ENCODE assay signal across 9 cellular contexts in genomic region chr4:31045724-31046318, GRCh38.
A peak's percentile ranks its signal among the peaks of the same experiment; 100 is the strongest.
DNase-seq lines count a peak whose midpoint lies in the region; ATAC-seq, FAIRE-seq and TF ChIP-seq lines count a peak whose summit lies in the region.
"Had no signal": no experiment of that assay in that cellular context is flagged by ENCODE, and none has a peak within 500 bp of the region (broad histone marks: within the 10 kb centered on the region; RNA-seq: fewer than 3 reads in every experiment).

No MANE protein-coding gene starts in this region.

- DNase-seq in A673 (ENCODE audit: low spot score), result peak; percentile 50
- DNase-seq in HFF-Myc (ENCODE audit: extremely low read depth, low read depth), result no peak
- DNase-seq in RCC 7860 (ENCODE audit: low spot score), result peak; percentile 32
- peak; percentile 40 for DNase-seq in glomerular visceral epithelial cell (ENCODE audit: extremely low spot score)
- no peak for DNase-seq in stimulated activated CD4-positive, alpha-beta T cell treated with anti-CD3 and anti-CD28 coated beads, Interleukin-2, amount 100 ng/mL, for 48 hours
- DNase-seq in CD8-positive, alpha-beta memory T cell, result no peak

- FAIRE-seq in RCC 7860 (lab: Jason Lieb, UNC), result peak; percentile 40
- FAIRE-seq: colon had no signal

- peak; percentile 70 for TF ChIP-seq CTCF in A673 (conservative IDR thresholded peaks at IDR 0.05; ENCODE audit: low read depth, low read length)
- peak; percentile 24 for TF ChIP-seq CTCF in HFF-Myc (IDR thresholded peaks at IDR 0.05; ENCODE audit: low read depth, low read length, missing control alignments)

- intact Hi-C loops in A673 (cut with micrococcal nuclease; ENCODE audit: unreplicated experiment), result no loop called here

- BruUV-seq in A673 (replicated peaks; lab: Mats Ljungman, UMichigan), result no TSS peak

- H3K27me3 Mint-ChIP-seq in CD8-positive, alpha-beta memory T cell, result no peaks in the 10 kb centered on the region

- no peaks in the 10 kb centered on the region for H3K4me1 Mint-ChIP-seq in CD8-positive, alpha-beta memory T cell

- POLR2A ChIA-PET in A673 (lab: Charles Lee; ENCODE audit: low non-redundant PET), result no interaction called here
- POLR2A ChIA-PET in CD8-positive, alpha-beta memory T cell (lab: Charles Lee), result no interaction called here

- H3K27ac Mint-ChIP-seq in CD8-positive, alpha-beta memory T cell, result no peak overlapping the region

- CTCF ChIA-PET in A673 (lab: Charles Lee), result interaction anchor here (0.6 to 1.0 kb wide), 2 partner anchors 27 to 1075 kb away, joined by 3 to 4 read pairs; no protein-coding TSS in a partner anchor
- CTCF ChIA-PET in CD8-positive, alpha-beta memory T cell (lab: Charles Lee), result no interaction called here

- H3K27me3 ChIP-seq in A673 (replicated peaks; ENCODE audit: insufficient read depth, low read depth, low read length, poor library complexity), result no peaks in the 10 kb centered on the region
- H3K27me3 ChIP-seq in CD8-positive, alpha-beta memory T cell (ENCODE audit: insufficient read depth, low read length, poor library complexity, severe bottlenecking), result no peaks in the 10 kb centered on the region

- H3K9me3 ChIP-seq in A673 (ENCODE audit: low read depth, low read length, poor library complexity, severe bottlenecking), result no peaks in the 10 kb centered on the region
- no peaks in the 10 kb centered on the region for H3K9me3 ChIP-seq in CD8-positive, alpha-beta memory T cell (ENCODE audit: low read length)

- no peaks in the 10 kb centered on the region for H3K36me3 Mint-ChIP-seq in CD8-positive, alpha-beta memory T cell

- H3K4me1 ChIP-seq in A673 (ENCODE audit: insufficient read depth, low read length, poor library complexity, severe bottlenecking), result peaks cover 80% of the 10 kb centered on the region
- no peaks in the 10 kb centered on the region for H3K4me1 ChIP-seq in CD8-positive, alpha-beta memory T cell (ENCODE audit: insufficient read depth, low read length)

- peak overlapping the region; percentile 21 for H3K27ac ChIP-seq in A673 (ENCODE audit: low read depth, low read length, poor library complexity, severe bottlenecking)
- H3K27ac ChIP-seq in CD8-positive, alpha-beta memory T cell (ENCODE audit: low read depth, low read length), result no peak overlapping the region

- peaks cover 3 to 29% (median 11%) of the 10 kb centered on the region in 5 donors for H3K9me3 Mint-ChIP-seq in CD8-positive, alpha-beta memory T cell

- no peaks in the 10 kb centered on the region for H3K36me3 ChIP-seq in A673 (ENCODE audit: insufficient read depth, low read length, poor library complexity, severe bottlenecking)
- H3K36me3 ChIP-seq in CD8-positive, alpha-beta memory T cell (ENCODE audit: insufficient read depth, low read length), result no peaks in the 10 kb centered on the region

- H3K4me3 Mint-ChIP-seq in CD8-positive, alpha-beta memory T cell, result no peak overlapping the region

- ATAC-seq in GM18519 (IDR thresholded peaks at IDR 0.05; ENCODE audit: low FRiP score, unreplicated experiment), result no peak
- ATAC-seq in HG03571 (IDR thresholded peaks at IDR 0.05; ENCODE audit: unreplicated experiment), result no peak

- no peak overlapping the region for H3K4me3 ChIP-seq in A673 (ENCODE audit: low read depth, low read length, poor library complexity, severe bottlenecking)
- no peak overlapping the region for H3K4me3 ChIP-seq in HFF-Myc (replicated peaks; ENCODE audit: low read depth, low read length)
- no peak overlapping the region for H3K4me3 ChIP-seq in CD8-positive, alpha-beta memory T cell (ENCODE audit: low read length)

Comparison
In these comparisons a context has a peak if more than half of its experiments do, and no peak if none do; other contexts are left out.
1. DNase-seq: peak in A673 (single experiment), RCC 7860 (single experiment) and glomerular visceral epithelial cell (single experiment); none in HFF-Myc (single experiment), stimulated activated CD4-positive, alpha-beta T cell treated with anti-CD3 and anti-CD28 coated beads, Interleukin-2, amount 100 ng/mL, for 48 hours (0 of 2) and CD8-positive, alpha-beta memory T cell (0 of 5).